13 cellular contexts compared by ENCODE assay signal in genomic region chr1:234618726-234619049, GRCh38. TPM values are rescaled to one million over a fixed set of nuclear protein-coding genes. Genes with fewer than 3 reads are reported as not detected.
A peak's percentile ranks its signal among the peaks of the same experiment; 100 is the strongest.
DNase-seq lines count a peak whose midpoint lies in the region; ATAC-seq and TF ChIP-seq lines count a peak whose summit lies in the region.
"Had no signal": no experiment of that assay in that cellular context is flagged by ENCODE, and none has a peak within 500 bp of the region (broad histone marks: within the 10 kb centered on the region; RNA-seq: fewer than 3 reads in every experiment).

No MANE protein-coding gene starts in this region.

- H3K4me3 ChIP-seq in right atrium auricular region (no peak overlapping the region), aorta (ENCODE audit: low read length in 2 of 2) (no peak overlapping the region)
- H3K4me3 ChIP-seq: Peyer's patch had no signal

- H3K27me3 ChIP-seq in right atrium auricular region (no peaks in the 10 kb centered on the region), aorta (ENCODE audit: control insufficient read depth in 1 of 2, insufficient read depth in 2 of 2, low read length in 1 of 2) (no peaks in the 10 kb centered on the region)
- H3K27me3 ChIP-seq: Peyer's patch had no signal

- H3K36me3 Mint-ChIP-seq in endothelial cell (ENCODE audit: low read depth, unreplicated experiment) (no peaks in the 10 kb centered on the region), nephron progenitor cell (ENCODE audit: low read depth) (no peaks in the 10 kb centered on the region), immature natural killer cell (no peaks in the 10 kb centered on the region)
- H3K36me3 Mint-ChIP-seq: natural killer cell had no signal

- TF ChIP-seq CTCF in right atrium auricular region (IDR thresholded peaks at IDR 0.05): no peak
- no peak for TF ChIP-seq CTCF in endothelial cell (IDR thresholded peaks at IDR 0.05; ENCODE audit: unreplicated experiment)
- no peak for TF ChIP-seq CTCF in nephron progenitor cell (IDR thresholded peaks at IDR 0.05)

- H3K4me1 Mint-ChIP-seq in endothelial cell (ENCODE audit: unreplicated experiment) (peaks cover 35% of the 10 kb centered on the region), nephron progenitor cell (peaks cover 79% of the 10 kb centered on the region), immature natural killer cell (peaks cover 0 to 5% of the 10 kb centered on the region in 2 donors)

- H3K9me3 Mint-ChIP-seq in endothelial cell (ENCODE audit: unreplicated experiment) (no peaks in the 10 kb centered on the region), nephron progenitor cell (no peaks in the 10 kb centered on the region), immature natural killer cell (no peaks in the 10 kb centered on the region)
- H3K9me3 Mint-ChIP-seq: activated T-cell treated with anti-CD3 and anti-CD28 coated beads, Interleukin-2, amount 50 U/mL, for 24 hours; natural killer cell had no signal

- WGBS in aorta, 2 donors: 11 to 16% methylated on average over 5 of the region's 5 CpGs

- no peak overlapping the region for H3K4me3 Mint-ChIP-seq in endothelial cell (ENCODE audit: unreplicated experiment)
- peak overlapping the region; percentile 36 for H3K4me3 Mint-ChIP-seq in nephron progenitor cell
- no peak overlapping the region for H3K4me3 Mint-ChIP-seq in immature natural killer cell
- H3K4me3 Mint-ChIP-seq: activated T-cell treated with anti-CD3 and anti-CD28 coated beads, Interleukin-2, amount 50 U/mL, for 24 hours; natural killer cell had no signal

- intact Hi-C loops in left ventricle myocardium superior (cut with micrococcal nuclease) (no loop called here), aorta (cut with DNase I) (no loop called here)

- DNase-seq in right atrium auricular region (ENCODE audit: low spot score) (no peak), left ventricle myocardium superior (no peak), endothelial cell (ENCODE audit: low spot score) (no peak), nephron progenitor cell (no peak), aorta (no peak), NCI-H1105 (lab: John Stamatoyannopoulos, UW) (no peak), NCI-H146 treated with DMSO at 0.1 percent for 48 hours (lab: John Stamatoyannopoulos, UW; ENCODE audit: unreplicated experiment) (no peak), immature natural killer cell (no peak)
- DNase-seq: activated T-cell treated with anti-CD3 and anti-CD28 coated beads, Interleukin-2, amount 50 U/mL, for 24 hours; GDM1; natural killer cell; Peyer's patch; stimulated activated CD4-positive, alpha-beta T cell treated with anti-CD3 and anti-CD28 coated beads, Interleukin-4, amount 100 ng/mL, for 4 hours had no signal

- H3K27me3 Mint-ChIP-seq in endothelial cell (ENCODE audit: unreplicated experiment): no peaks in the 10 kb centered on the region
- H3K27me3 Mint-ChIP-seq in nephron progenitor cell (ENCODE audit: low read depth, poor library complexity): peaks cover 3% of the 10 kb centered on the region
- H3K27me3 Mint-ChIP-seq in immature natural killer cell (ENCODE audit: low read depth in 3 of 3): peaks cover 2 to 5% (median 4%) of the 10 kb centered on the region in 3 donors
- H3K27me3 Mint-ChIP-seq: activated T-cell treated with anti-CD3 and anti-CD28 coated beads, Interleukin-2, amount 50 U/mL, for 24 hours had no signal

- peak overlapping the region; percentile 95 for H3K27ac Mint-ChIP-seq in endothelial cell (ENCODE audit: unreplicated experiment)
- peak overlapping the region; percentile 99 for H3K27ac Mint-ChIP-seq in nephron progenitor cell
- no peak overlapping the region for H3K27ac Mint-ChIP-seq in immature natural killer cell
- H3K27ac Mint-ChIP-seq: activated T-cell treated with anti-CD3 and anti-CD28 coated beads, Interleukin-2, amount 50 U/mL, for 24 hours; natural killer cell had no signal

- H3K36me3 ChIP-seq in right atrium auricular region (no peaks in the 10 kb centered on the region), aorta (ENCODE audit: control insufficient read depth in 1 of 2, insufficient read depth in 2 of 2, low read length in 1 of 2) (no peaks in the 10 kb centered on the region)
- H3K36me3 ChIP-seq: Peyer's patch had no signal

- H3K27ac ChIP-seq in right atrium auricular region (peak overlapping the region; percentile 32 to 40), aorta (ENCODE audit: low read depth in 1 of 2, low read length in 2 of 2) (peak overlapping the region; percentile 33 to 93)

- H3K4me1 ChIP-seq in right atrium auricular region (peaks cover 0 to 42% of the 10 kb centered on the region in 2 donors), aorta (ENCODE audit: control insufficient read depth in 1 of 2, insufficient read depth in 2 of 2, low read length in 2 of 2) (peaks cover 5 to 8% of the 10 kb centered on the region in 2 donors)

- no peaks in the 10 kb centered on the region for H3K9me3 ChIP-seq in right atrium auricular region
- H3K9me3 ChIP-seq in aorta (ENCODE audit: control insufficient read depth, low read length): no peaks in the 10 kb centered on the region
- H3K9me3 ChIP-seq: Peyer's patch had no signal

- ATAC-seq in left ventricle myocardium superior: no peak
- ATAC-seq in aorta (ENCODE audit: low FRiP score): peak; percentile 24
- ATAC-seq: natural killer cell had no signal

RNA-seq across cellular contexts. Expression of gene IRF2BP2, which starts 8.7 kb away (rescaled TPM):
- total RNA-seq in right atrium auricular region (10 to 100 TPM; 74.5 to 76.3 TPM), left ventricle myocardium superior (124 TPM), endothelial cell (ENCODE audit: unreplicated experiment) (158 TPM), aorta (100 to 1,000 TPM in 1 of 2 donors, 10 to 100 TPM in 1; 90.6 to 148 TPM)
- polyA plus RNA-seq in aorta (100 to 1,000 TPM in 1 of 2 donors, 10 to 100 TPM in 1; 36.9 to 123 TPM), immature natural killer cell (10 to 100 TPM; 19.1 to 28.2 (median 26.4) TPM)

Comparison
In these comparisons a context has a peak if more than half of its experiments do, and no peak if none do; other contexts are left out.
1. H3K27ac Mint-ChIP-seq: peak in endothelial cell (single experiment) and nephron progenitor cell (single experiment); none in immature natural killer cell (0 of 6).